ENCODE assay signal across 9 cellular contexts in genomic region chr9:122426723-122427122, GRCh38. TPM values are rescaled to one million over a fixed set of nuclear protein-coding genes. Genes with fewer than 3 reads are reported as not detected.
"Had no signal": no experiment of that assay in that cellular context is flagged by ENCODE, and none has a peak within 500 bp of the region (broad histone marks: within the 10 kb centered on the region; RNA-seq: fewer than 3 reads in every experiment).

No MANE protein-coding gene starts in this region.

- H3K4me2 ChIP-seq: GM23338 had no signal

- H3K4me3 ChIP-seq: GM23338 had no signal

- H2AFZ ChIP-seq: GM23338 had no signal

- ATAC-seq: GM23338, HepG2 had no signal

- H3K27ac ChIP-seq: HL-60 had no signal

- DNase-seq: H9, HCEC 1CT, KBM-7 had no signal

RNA-seq across cellular contexts. Expression of gene OR1J1, which starts 51.0 kb away (rescaled TPM):
- total RNA-seq: GM23338, H1, H9, HepG2, HT1080 had no signal
- polyA plus RNA-seq: GM23338, H1, HepG2, IgD-negative memory B cell had no signal
